13 cellular contexts compared by ENCODE assay signal in the genomic region with DNA sequence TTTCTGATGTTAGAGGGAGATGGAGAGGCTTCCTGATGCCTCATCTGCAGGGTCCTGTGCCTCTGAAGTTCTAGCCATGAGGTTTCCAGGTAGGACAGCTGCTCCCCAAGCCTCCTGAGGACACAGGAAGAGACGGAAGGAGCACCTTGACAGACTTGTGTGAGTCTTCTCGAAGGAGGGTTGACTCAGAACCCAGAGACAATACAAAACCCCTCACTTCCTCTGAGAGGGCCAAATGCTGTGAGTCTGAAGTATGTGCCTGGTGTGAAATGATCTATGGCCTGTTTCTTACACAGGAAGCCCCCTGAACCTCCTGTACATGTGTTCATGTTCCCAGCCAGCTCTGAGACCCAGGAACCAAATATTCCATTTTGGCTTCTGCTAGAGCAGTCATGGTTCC.
A peak's percentile ranks its signal among the peaks of the same experiment; 100 is the strongest.
DNase-seq lines count a peak whose midpoint lies in the region; ATAC-seq, FAIRE-seq and TF ChIP-seq lines count a peak whose summit lies in the region.
"Had no signal": no experiment of that assay in that cellular context is flagged by ENCODE, and none has a peak within 500 bp of the region (broad histone marks: within the 10 kb centered on the region; RNA-seq: fewer than 3 reads in every experiment).

No MANE protein-coding gene starts in this region.

- H3K4me3 Mint-ChIP-seq in activated T-cell treated with anti-CD3 and anti-CD28 coated beads, Interleukin-2, amount 50 U/mL, for 72 hours = no peak overlapping the region
- H3K4me3 Mint-ChIP-seq in activated T-helper 2 cell treated with anti-CD3 and anti-CD28 coated beads, Interferon-gamma antibody, Interleukin-2, Interleukin-4, amounts not matched to agents 10 μg/mL and 5 μg/mL and 100 μg/mL, durations not matched to agents 14 hours and 24 hours and 36 hours (ENCODE audit: low read depth) = no peak overlapping the region
- H3K4me3 Mint-ChIP-seq: H9, WTC11 had no signal

- ATAC-seq in activated T-cell treated with anti-CD3 and anti-CD28 coated beads, Interleukin-2, amount 50 U/mL, for 72 hours (replicated peaks in 1 of 2) = peak in 1 of 2 donors; percentile 47
- ATAC-seq: WTC11 had no signal

- in situ Hi-C loops in GM13977 (cut with MboI; ENCODE audit: low pct_unique_long_range_greater_than_20kb, low sequenced_read_pairs, unreplicated experiment) = no loop called here

- H3K27me3 ChIP-seq in osteoblast (ENCODE audit: insufficient read depth, low read length) (no peaks in the 10 kb centered on the region), small intestine (ENCODE audit: control insufficient read depth in 2 of 2, insufficient read depth in 2 of 2, low read length in 2 of 2) (no peaks in the 10 kb centered on the region)
- H3K27me3 ChIP-seq: neutrophil, stomach had no signal

- H3K4me1 ChIP-seq in osteoblast (ENCODE audit: insufficient read depth, low read length) = peaks cover 41% of the 10 kb centered on the region
- H3K4me1 ChIP-seq in small intestine (ENCODE audit: control insufficient read depth in 2 of 2, insufficient read depth in 1 of 2, low read depth in 1 of 2, low read length in 1 of 2) = peaks cover 5 to 10% of the 10 kb centered on the region in 2 donors

- peaks cover 7% of the 10 kb centered on the region for H3K79me2 ChIP-seq in osteoblast (ENCODE audit: insufficient read depth, low read length)

- peaks cover 10 to 19% of the 10 kb centered on the region in 2 donors for H3K36me3 Mint-ChIP-seq in activated T-cell treated with anti-CD3 and anti-CD28 coated beads, Interleukin-2, amount 50 U/mL, for 72 hours (ENCODE audit: insufficient read depth in 2 of 2)
- peaks cover 80% of the 10 kb centered on the region for H3K36me3 Mint-ChIP-seq in activated T-helper 2 cell treated with anti-CD3 and anti-CD28 coated beads, Interferon-gamma antibody, Interleukin-2, Interleukin-4, amounts not matched to agents 10 μg/mL and 5 μg/mL and 100 μg/mL, durations not matched to agents 14 hours and 24 hours and 36 hours (ENCODE audit: low read depth)

- H3K9me3 ChIP-seq in osteoblast (ENCODE audit: low read depth, low read length) = no peaks in the 10 kb centered on the region
- H3K9me3 ChIP-seq in small intestine (ENCODE audit: control insufficient read depth, low read depth) = no peaks in the 10 kb centered on the region
- H3K9me3 ChIP-seq: neutrophil, stomach had no signal

- H3K4me2 ChIP-seq in osteoblast (ENCODE audit: insufficient read depth, low read length) = no peak overlapping the region

- H2AFZ ChIP-seq in osteoblast (ENCODE audit: low read length) = no peak overlapping the region

- no peak for FAIRE-seq in small intestine (lab: Jason Lieb, UNC)

- H3K4me3 ChIP-seq in osteoblast (ENCODE audit: insufficient read depth, low read length) (no peak overlapping the region), small intestine (ENCODE audit: low read depth in 1 of 2, low read length in 2 of 2) (no peak overlapping the region)
- H3K4me3 ChIP-seq: stomach had no signal

- 79 to 89% (median 89%) methylated on average over 2 of the region's 2 CpGs for WGBS in small intestine, 3 donors

- H3K27ac ChIP-seq in osteoblast (ENCODE audit: low read depth, low read length) = peak overlapping the region; percentile 55
- H3K27ac ChIP-seq in small intestine (ENCODE audit: low read depth in 1 of 2, low read length in 1 of 2) = no peak overlapping the region
- H3K27ac ChIP-seq: neutrophil had no signal

- peaks cover 86% of the 10 kb centered on the region for H3K36me3 ChIP-seq in osteoblast (ENCODE audit: insufficient read depth, low read length)
- H3K36me3 ChIP-seq in small intestine (ENCODE audit: control insufficient read depth in 2 of 2, insufficient read depth in 2 of 2, low read length in 2 of 2) = peaks cover 7 to 14% of the 10 kb centered on the region in 2 donors

- peaks cover 10% of the 10 kb centered on the region for H3K4me1 Mint-ChIP-seq in activated T-cell treated with anti-CD3 and anti-CD28 coated beads, Interleukin-2, amount 50 U/mL, for 72 hours (ENCODE audit: low read depth)
- H3K4me1 Mint-ChIP-seq in activated T-helper 2 cell treated with anti-CD3 and anti-CD28 coated beads, Interferon-gamma antibody, Interleukin-2, Interleukin-4, amounts not matched to agents 10 μg/mL and 5 μg/mL and 100 μg/mL, durations not matched to agents 14 hours and 24 hours and 36 hours (ENCODE audit: low read depth) = peaks cover 1% of the 10 kb centered on the region
- H3K4me1 Mint-ChIP-seq: H9 had no signal

- TF ChIP-seq CTCF in GM13977 (IDR thresholded peaks at IDR 0.05; ENCODE audit: extremely low read depth, insufficient read depth, missing control alignments) = no peak
- no peak for TF ChIP-seq CTCF in osteoblast (IDR thresholded peaks at IDR 0.05; ENCODE audit: extremely low read depth, low read depth, low read length)

- peak overlapping the region; percentile 84 for H3K27ac Mint-ChIP-seq in activated T-cell treated with anti-CD3 and anti-CD28 coated beads, Interleukin-2, amount 50 U/mL, for 72 hours
- no peak overlapping the region for H3K27ac Mint-ChIP-seq in activated T-helper 2 cell treated with anti-CD3 and anti-CD28 coated beads, Interferon-gamma antibody, Interleukin-2, Interleukin-4, amounts not matched to agents 10 μg/mL and 5 μg/mL and 100 μg/mL, durations not matched to agents 14 hours and 24 hours and 36 hours
- H3K27ac Mint-ChIP-seq: H9, WTC11 had no signal

- H4K20me1 ChIP-seq in osteoblast (ENCODE audit: insufficient read depth, low read length) = no peaks in the 10 kb centered on the region

- H3K27me3 Mint-ChIP-seq in activated T-cell treated with anti-CD3 and anti-CD28 coated beads, Interleukin-2, amount 50 U/mL, for 72 hours (ENCODE audit: low read depth) = no peaks in the 10 kb centered on the region
- H3K27me3 Mint-ChIP-seq in activated T-helper 2 cell treated with anti-CD3 and anti-CD28 coated beads, Interferon-gamma antibody, Interleukin-2, Interleukin-4, amounts not matched to agents 10 μg/mL and 5 μg/mL and 100 μg/mL, durations not matched to agents 14 hours and 24 hours and 36 hours (ENCODE audit: low read depth) = no peaks in the 10 kb centered on the region

- no peaks in the 10 kb centered on the region for H3K9me3 Mint-ChIP-seq in activated T-cell treated with anti-CD3 and anti-CD28 coated beads, Interleukin-2, amount 50 U/mL, for 72 hours
- H3K9me3 Mint-ChIP-seq in activated T-helper 2 cell treated with anti-CD3 and anti-CD28 coated beads, Interferon-gamma antibody, Interleukin-2, Interleukin-4, amounts not matched to agents 10 μg/mL and 5 μg/mL and 100 μg/mL, durations not matched to agents 14 hours and 24 hours and 36 hours = no peaks in the 10 kb centered on the region
- H3K9me3 Mint-ChIP-seq: H9, WTC11 had no signal

- no peak for DNase-seq in activated T-cell treated with anti-CD3 and anti-CD28 coated beads, Interleukin-2, amount 50 U/mL, for 72 hours
- no peak for DNase-seq in activated T-cell treated with anti-CD3 and anti-CD28 coated beads, Interleukin-2, amount 50 U/mL, for 1 hour
- DNase-seq in GM13977 (ENCODE audit: low spot score) (peak; percentile 23), osteoblast (ENCODE audit: insufficient read length, low spot score, missing footprints) (no peak), cortex of kidney (lab: John Stamatoyannopoulos, UW) (no peak), small intestine (no peak), globus pallidus (ENCODE audit: low spot score) (no peak)
- DNase-seq in activated T-helper 2 cell treated with anti-CD3 and anti-CD28 coated beads, Interferon-gamma antibody, Interleukin-2, Interleukin-4, amounts not matched to agents 10 μg/mL and 5 μg/mL and 100 μg/mL, durations not matched to agents 14 hours and 24 hours and 36 hours (ENCODE audit: low spot score) = peak; percentile 1
- DNase-seq: H9, NCI-H446 treated with DMSO at 0.1 percent for 48 hours, stomach had no signal

- intact Hi-C loops in activated T-helper 2 cell treated with anti-CD3 and anti-CD28 coated beads, Interferon-gamma antibody, Interleukin-2, Interleukin-4, amounts not matched to agents 10 μg/mL and 5 μg/mL and 100 μg/mL, durations not matched to agents 14 hours and 24 hours and 36 hours (cut with micrococcal nuclease) = no loop called here

Comparison
In these comparisons a context has a peak if more than half of its experiments do, and no peak if none do; other contexts are left out.
1. DNase-seq: peak in GM13977 (single experiment) and activated T-helper 2 cell treated with anti-CD3 and anti-CD28 coated beads, Interferon-gamma antibody, Interleukin-2, Interleukin-4, amounts not matched to agents 10 μg/mL and 5 μg/mL and 100 μg/mL, durations not matched to agents 14 hours and 24 hours and 36 hours (single experiment); none in activated T-cell treated with anti-CD3 and anti-CD28 coated beads, Interleukin-2, amount 50 U/mL, for 72 hours (0 of 2), activated T-cell treated with anti-CD3 and anti-CD28 coated beads, Interleukin-2, amount 50 U/mL, for 1 hour (single experiment), osteoblast (single experiment), cortex of kidney (single experiment), small intestine (single experiment) and globus pallidus (single experiment).